Comparison of ENCODE assay signal across 8 cellular contexts in the genomic region with DNA sequence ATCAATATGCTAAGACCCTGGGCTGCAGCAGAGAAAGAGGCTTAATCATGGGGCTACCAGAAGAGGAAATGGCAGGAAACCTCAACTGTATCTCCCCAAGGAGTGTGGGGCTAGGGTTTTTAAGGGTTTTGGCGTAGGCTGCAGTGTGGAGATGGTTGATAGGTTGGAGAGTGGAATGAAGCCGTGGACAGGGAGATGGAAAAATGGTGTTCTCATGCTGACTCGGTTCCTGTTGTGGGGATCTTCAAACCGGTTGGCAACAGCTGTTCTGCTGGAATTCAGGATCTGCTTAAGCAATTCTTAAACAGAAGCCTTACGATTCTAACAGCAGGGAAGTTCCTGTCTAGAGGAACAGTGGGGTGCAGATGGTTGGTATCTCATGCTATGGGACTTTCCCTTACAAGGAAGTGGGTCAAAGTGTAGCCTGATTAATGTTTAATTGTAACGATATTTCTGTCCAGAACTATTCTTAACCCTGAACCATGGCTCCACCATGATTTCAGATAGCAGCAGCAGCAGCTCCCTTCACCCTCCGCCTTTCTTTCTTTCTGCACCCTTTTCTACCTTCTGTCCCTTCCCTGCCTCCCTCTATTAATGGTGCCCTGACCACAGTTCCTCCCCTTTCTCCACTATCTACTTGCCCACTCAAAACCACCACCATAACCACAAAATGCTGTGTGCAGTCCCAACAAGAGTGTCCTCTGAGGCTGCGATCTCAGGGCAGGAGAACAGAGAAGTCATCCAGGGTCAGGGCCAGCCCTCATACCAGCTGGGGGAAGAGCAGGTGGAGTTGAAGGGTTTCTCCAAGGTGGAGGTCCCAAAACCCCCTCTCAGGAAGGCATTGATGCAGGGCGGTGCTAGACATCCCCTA. TPM values are rescaled to one million over a fixed set of nuclear protein-coding genes. Genes with fewer than 3 reads are reported as not detected.
DNase-seq lines count a peak whose midpoint lies in the region; FAIRE-seq and TF ChIP-seq lines count a peak whose summit lies in the region.

No MANE protein-coding gene starts in this region.

- no peak overlapping the region for H3K4me3 ChIP-seq in bronchial epithelial cell (ENCODE audit: low read depth, low read length)

- H3K4me3 Mint-ChIP-seq in stimulated activated naive CD8-positive, alpha-beta T cell treated with anti-CD3 and anti-CD28 coated beads, Interleukin-15, Interleukin-2, amounts not matched to agents 100 ng/mL and 50 ng/mL, for 24 hours: peak overlapping the region; percentile 57

- no peaks in the 10 kb centered on the region for H3K9me3 ChIP-seq in KOPT-K1 (ENCODE audit: insufficient read depth, low read length, poor library complexity, severe bottlenecking)

- H3K27ac ChIP-seq in KOPT-K1 (ENCODE audit: low read depth, low read length, poor library complexity, severe bottlenecking): peak overlapping the region; percentile 55

- H3K36me3 Mint-ChIP-seq in stimulated activated naive CD8-positive, alpha-beta T cell treated with anti-CD3 and anti-CD28 coated beads, Interleukin-15, Interleukin-2, amounts not matched to agents 100 ng/mL and 50 ng/mL, for 24 hours (ENCODE audit: low read depth): no peaks in the 10 kb centered on the region

- H3K4me1 Mint-ChIP-seq in stimulated activated naive CD8-positive, alpha-beta T cell treated with anti-CD3 and anti-CD28 coated beads, Interleukin-15, Interleukin-2, amounts not matched to agents 100 ng/mL and 50 ng/mL, for 24 hours (ENCODE audit: low read depth): peaks cover 77% of the 10 kb centered on the region

- H3K36me3 ChIP-seq in KOPT-K1 (ENCODE audit: insufficient read depth, low read length) (no peaks in the 10 kb centered on the region), bronchial epithelial cell (ENCODE audit: control insufficient read depth, insufficient read depth, low read length) (no peaks in the 10 kb centered on the region)

- no peak for FAIRE-seq in bronchial epithelial cell (lab: Jason Lieb, UNC)

- no peaks in the 10 kb centered on the region for H3K9me3 Mint-ChIP-seq in stimulated activated naive CD8-positive, alpha-beta T cell treated with anti-CD3 and anti-CD28 coated beads, Interleukin-15, Interleukin-2, amounts not matched to agents 100 ng/mL and 50 ng/mL, for 24 hours

- H3K27me3 ChIP-seq in bronchial epithelial cell (ENCODE audit: control insufficient read depth, insufficient read depth, low read length): no peaks in the 10 kb centered on the region

- DNase-seq in activated CD8-positive, alpha-beta memory T cell treated with anti-CD3 and anti-CD28 coated beads for 24 hours: peak; percentile 54
- no peak for DNase-seq in activated CD8-positive, alpha-beta memory T cell treated with anti-CD3 and anti-CD28 coated beads, Interleukin-2, amount 50 U/mL, for 4 hours
- peak; percentile 43 for DNase-seq in bronchial epithelial cell (ENCODE audit: low read depth)
- DNase-seq in SK-N-DZ (ENCODE audit: low spot score): no peak
- DNase-seq in activated gamma-delta T cell treated with Interleukin-2 at 50 U/mL for 16 hours: no peak
- DNase-seq in NCI-H187 treated with DMSO at 0.1 percent for 48 hours (lab: John Stamatoyannopoulos, UW): no peak

- peak overlapping the region; percentile 88 for H3K27ac Mint-ChIP-seq in stimulated activated naive CD8-positive, alpha-beta T cell treated with anti-CD3 and anti-CD28 coated beads, Interleukin-15, Interleukin-2, amounts not matched to agents 100 ng/mL and 50 ng/mL, for 24 hours

- no peak for TF ChIP-seq CTCF in bronchial epithelial cell (IDR thresholded peaks at IDR 0.05; ENCODE audit: insufficient read depth, low read length, severe bottlenecking)

- no peaks in the 10 kb centered on the region for H3K27me3 Mint-ChIP-seq in stimulated activated naive CD8-positive, alpha-beta T cell treated with anti-CD3 and anti-CD28 coated beads, Interleukin-15, Interleukin-2, amounts not matched to agents 100 ng/mL and 50 ng/mL, for 24 hours

RNA-seq across cellular contexts. Expression of a gene that starts 30.8 kb away (rescaled TPM):
- total RNA-seq in bronchial epithelial cell: under 0.01 and 0.38 TPM in 2 replicates
- polyA plus RNA-seq in SK-N-DZ (2014; cell fraction: cytosol; rRNA removed): 0.03 and 0.85 TPM in 2 replicates
- 0.45 and 1.3 TPM in 2 replicates for polyA plus RNA-seq in SK-N-DZ (2014; cell fraction: nucleus; rRNA removed)

RNA-seq across cellular contexts. Expression of a gene that starts 48.4 kb away (rescaled TPM):
- 7.1 and 15.1 TPM in 2 replicates for total RNA-seq in bronchial epithelial cell
- polyA plus RNA-seq in SK-N-DZ (2014; cell fraction: cytosol; rRNA removed): 3.5 and 4.2 TPM in 2 replicates
- polyA plus RNA-seq in SK-N-DZ (2014; cell fraction: nucleus; rRNA removed): 3.6 and 6.2 TPM in 2 replicates

Comparison
In these comparisons a context has a peak if more than half of its experiments do, and no peak if none do; other contexts are left out.
1. DNase-seq: peak in activated CD8-positive, alpha-beta memory T cell treated with anti-CD3 and anti-CD28 coated beads for 24 hours (single experiment) and bronchial epithelial cell (single experiment); none in activated CD8-positive, alpha-beta memory T cell treated with anti-CD3 and anti-CD28 coated beads, Interleukin-2, amount 50 U/mL, for 4 hours (single experiment), SK-N-DZ (single experiment), activated gamma-delta T cell treated with Interleukin-2 at 50 U/mL for 16 hours (single experiment) and NCI-H187 treated with DMSO at 0.1 percent for 48 hours (single experiment).